Comparison of ENCODE assay signal across 11 cellular contexts in the genomic region with DNA sequence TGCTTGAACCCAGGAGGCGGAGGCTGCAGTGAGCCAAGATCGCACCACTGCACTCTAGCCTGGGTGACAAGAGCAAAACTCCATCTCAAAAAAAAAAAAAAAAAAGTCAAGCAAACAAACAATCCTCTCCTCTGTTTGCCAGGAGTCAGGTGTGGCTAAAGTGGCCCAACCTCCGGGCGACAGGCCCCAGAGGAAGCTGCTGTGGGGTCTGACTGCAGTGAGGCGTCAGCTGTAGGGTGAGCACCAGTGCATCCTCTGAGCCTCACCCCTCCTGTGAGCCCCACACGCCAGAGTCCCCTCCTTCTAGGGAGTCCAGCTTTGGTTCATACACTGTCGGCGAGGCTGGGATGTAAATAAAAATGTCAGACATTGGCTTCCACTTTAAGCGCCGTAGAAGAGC.
"Had no signal": no experiment of that assay in that cellular context is flagged by ENCODE, and none has a peak within 500 bp of the region (broad histone marks: within the 10 kb centered on the region; RNA-seq: fewer than 3 reads in every experiment).

No MANE protein-coding gene starts in this region.

- DNase-seq: activated CD4-positive, alpha-beta memory T cell treated with anti-CD3 and anti-CD28 coated beads, Interleukin-2, amount 10 ng/mL, durations not matched to agents 7 days and 5 days; activated CD8-positive, alpha-beta memory T cell treated with anti-CD3 and anti-CD28 coated beads, Interleukin-2, amount 50 U/mL, for 48 hours; activated naive CD4-positive, alpha-beta T cell treated with anti-CD3 and anti-CD28 coated beads for 36 hours; effector CD4-positive, alpha-beta T cell; midbrain; stimulated activated CD4-positive, alpha-beta T cell treated with anti-CD3 and anti-CD28 coated beads, Interleukin-1b, Interleukin-23, amount 100 ng/mL, for 48 hours had no signal

- H3K4me1 Mint-ChIP-seq: activated CD4-positive, alpha-beta memory T cell treated with anti-CD3 and anti-CD28 coated beads, Interleukin-2, amount 10 ng/mL, durations not matched to agents 7 days and 5 days; stimulated activated memory B cell treated with anti-CD40 and anti-IgM and Interleukin-4, amounts not matched to agents 10 μg/mL and 1 μg/mL and 100 μg/mL, for 72 hours had no signal

- H3K9me3 Mint-ChIP-seq: activated CD4-positive, alpha-beta memory T cell treated with anti-CD3 and anti-CD28 coated beads, Interleukin-2, amount 10 ng/mL, durations not matched to agents 7 days and 5 days; activated naive CD4-positive, alpha-beta T cell treated with anti-CD3 and anti-CD28 coated beads for 36 hours; activated T-helper 1 cell treated with anti-CD3 and anti-CD28 coated beads, Interleukin-12 subunit alpha, Interleukin-12 subunit beta, Interleukin-2, Interleukin-4 antibody, amounts not matched to agents 30 ng/mL and 10 ng/mL and 1 ng/mL, durations not matched to agents 14 hours and 24 hours and 36 hours; stimulated activated memory B cell treated with anti-CD40 and anti-IgM and Interleukin-4, amounts not matched to agents 10 μg/mL and 1 μg/mL and 100 μg/mL, for 72 hours had no signal

- H3K27ac ChIP-seq: gastroesophageal sphincter, right atrium auricular region had no signal

- H3K4me3 ChIP-seq: gastroesophageal sphincter, right atrium auricular region had no signal

- H3K36me3 Mint-ChIP-seq: stimulated activated memory B cell treated with anti-CD40 and anti-IgM and Interleukin-4, amounts not matched to agents 10 μg/mL and 1 μg/mL and 100 μg/mL, for 72 hours; type B pancreatic cell had no signal

- H3K9me3 ChIP-seq: gastroesophageal sphincter, right atrium auricular region had no signal

- H3K4me3 Mint-ChIP-seq: activated CD4-positive, alpha-beta memory T cell treated with anti-CD3 and anti-CD28 coated beads, Interleukin-2, amount 10 ng/mL, durations not matched to agents 7 days and 5 days; activated naive CD4-positive, alpha-beta T cell treated with anti-CD3 and anti-CD28 coated beads for 36 hours; activated T-helper 1 cell treated with anti-CD3 and anti-CD28 coated beads, Interleukin-12 subunit alpha, Interleukin-12 subunit beta, Interleukin-2, Interleukin-4 antibody, amounts not matched to agents 30 ng/mL and 10 ng/mL and 1 ng/mL, durations not matched to agents 14 hours and 24 hours and 36 hours; stimulated activated memory B cell treated with anti-CD40 and anti-IgM and Interleukin-4, amounts not matched to agents 10 μg/mL and 1 μg/mL and 100 μg/mL, for 72 hours had no signal

- H3K36me3 ChIP-seq: gastroesophageal sphincter, right atrium auricular region had no signal

- ATAC-seq: gastroesophageal sphincter; stimulated activated memory B cell treated with anti-CD40 and anti-IgM and Interleukin-4, amounts not matched to agents 10 μg/mL and 1 μg/mL and 100 μg/mL, for 72 hours had no signal

- H3K27me3 ChIP-seq: gastroesophageal sphincter, right atrium auricular region had no signal

- H3K27me3 Mint-ChIP-seq: stimulated activated memory B cell treated with anti-CD40 and anti-IgM and Interleukin-4, amounts not matched to agents 10 μg/mL and 1 μg/mL and 100 μg/mL, for 72 hours; type B pancreatic cell had no signal

- H3K4me1 ChIP-seq: gastroesophageal sphincter, right atrium auricular region had no signal

- H3K27ac Mint-ChIP-seq: activated CD4-positive, alpha-beta memory T cell treated with anti-CD3 and anti-CD28 coated beads, Interleukin-2, amount 10 ng/mL, durations not matched to agents 7 days and 5 days; activated naive CD4-positive, alpha-beta T cell treated with anti-CD3 and anti-CD28 coated beads for 36 hours; activated T-helper 1 cell treated with anti-CD3 and anti-CD28 coated beads, Interleukin-12 subunit alpha, Interleukin-12 subunit beta, Interleukin-2, Interleukin-4 antibody, amounts not matched to agents 30 ng/mL and 10 ng/mL and 1 ng/mL, durations not matched to agents 14 hours and 24 hours and 36 hours; stimulated activated memory B cell treated with anti-CD40 and anti-IgM and Interleukin-4, amounts not matched to agents 10 μg/mL and 1 μg/mL and 100 μg/mL, for 72 hours had no signal
